In genomic region chr17:81238815-81239713, GRCh38 we compare ENCODE assay signal across 1 cellular context.
A peak's percentile ranks its signal among the peaks of the same experiment; 100 is the strongest.
TF ChIP-seq lines count a peak whose summit lies in the region.

NDUFAF8 (plus strand) TSS chr17:81239318; CDS start chr17:81239364, 46 bp downstream.
A gene with protein sequence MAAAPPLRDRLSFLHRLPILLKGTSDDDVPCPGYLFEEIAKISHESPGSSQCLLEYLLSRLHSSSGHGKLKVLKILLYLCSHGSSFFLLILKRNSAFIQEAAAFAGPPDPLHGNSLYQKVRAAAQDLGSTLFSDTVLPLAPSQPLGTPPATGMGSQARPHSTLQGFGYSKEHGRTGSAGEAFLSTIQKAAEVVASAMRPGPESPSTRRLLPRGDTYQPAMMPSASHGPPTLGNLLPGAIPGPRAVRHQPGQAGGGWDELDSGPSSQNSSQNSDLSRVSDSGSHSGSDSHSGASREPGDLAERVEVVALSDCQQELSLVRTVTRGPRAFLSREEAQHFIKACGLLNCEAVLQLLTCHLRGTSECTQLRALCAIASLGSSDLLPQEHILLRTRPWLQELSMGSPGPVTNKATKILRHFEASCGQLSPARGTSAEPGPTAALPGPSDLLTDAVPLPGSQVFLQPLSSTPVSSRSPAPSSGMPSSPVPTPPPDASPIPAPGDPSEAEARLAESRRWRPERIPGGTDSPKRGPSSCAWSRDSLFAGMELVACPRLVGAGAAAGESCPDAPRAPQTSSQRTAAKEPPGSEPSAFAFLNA (minus strand): TSS chr17:81239055. CDS start chr17:81239033, 22 bp downstream.

TF ChIP-seq in HCT116, 20 proteins besides CTCF, POLR2A, EP300 and RAD21 (continued from another document):
- TF ChIP-seq, protein P1, sequence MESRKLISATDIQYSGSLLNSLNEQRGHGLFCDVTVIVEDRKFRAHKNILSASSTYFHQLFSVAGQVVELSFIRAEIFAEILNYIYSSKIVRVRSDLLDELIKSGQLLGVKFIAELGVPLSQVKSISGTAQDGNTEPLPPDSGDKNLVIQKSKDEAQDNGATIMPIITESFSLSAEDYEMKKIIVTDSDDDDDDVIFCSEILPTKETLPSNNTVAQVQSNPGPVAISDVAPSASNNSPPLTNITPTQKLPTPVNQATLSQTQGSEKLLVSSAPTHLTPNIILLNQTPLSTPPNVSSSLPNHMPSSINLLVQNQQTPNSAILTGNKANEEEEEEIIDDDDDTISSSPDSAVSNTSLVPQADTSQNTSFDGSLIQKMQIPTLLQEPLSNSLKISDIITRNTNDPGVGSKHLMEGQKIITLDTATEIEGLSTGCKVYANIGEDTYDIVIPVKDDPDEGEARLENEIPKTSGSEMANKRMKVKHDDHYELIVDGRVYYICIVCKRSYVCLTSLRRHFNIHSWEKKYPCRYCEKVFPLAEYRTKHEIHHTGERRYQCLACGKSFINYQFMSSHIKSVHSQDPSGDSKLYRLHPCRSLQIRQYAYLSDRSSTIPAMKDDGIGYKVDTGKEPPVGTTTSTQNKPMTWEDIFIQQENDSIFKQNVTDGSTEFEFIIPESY (IDR thresholded peaks at IDR 0.05; ENCODE audit: extremely low read depth, insufficient replicate concordance, low read length): no peak
- TF ChIP-seq ZFX (IDR thresholded peaks at IDR 0.05) (peak; percentile 94; the same call in 1 of the 2 replicates), EZH2phosphoT487 (IDR thresholded peaks at IDR 0.05; ENCODE audit: borderline replicate concordance) (no peak), SP1 (IDR thresholded peaks at IDR 0.05; ENCODE audit: low read depth) (peak; percentile 100), JUND (IDR thresholded peaks at IDR 0.05) (no peak), MAX (IDR thresholded peaks at IDR 0.05) (peak; percentile 48)
TF ChIP-seq in HCT116: peak in this region for 7.
